Comparison of ENCODE assay signal across 14 cellular contexts in the genomic region with DNA sequence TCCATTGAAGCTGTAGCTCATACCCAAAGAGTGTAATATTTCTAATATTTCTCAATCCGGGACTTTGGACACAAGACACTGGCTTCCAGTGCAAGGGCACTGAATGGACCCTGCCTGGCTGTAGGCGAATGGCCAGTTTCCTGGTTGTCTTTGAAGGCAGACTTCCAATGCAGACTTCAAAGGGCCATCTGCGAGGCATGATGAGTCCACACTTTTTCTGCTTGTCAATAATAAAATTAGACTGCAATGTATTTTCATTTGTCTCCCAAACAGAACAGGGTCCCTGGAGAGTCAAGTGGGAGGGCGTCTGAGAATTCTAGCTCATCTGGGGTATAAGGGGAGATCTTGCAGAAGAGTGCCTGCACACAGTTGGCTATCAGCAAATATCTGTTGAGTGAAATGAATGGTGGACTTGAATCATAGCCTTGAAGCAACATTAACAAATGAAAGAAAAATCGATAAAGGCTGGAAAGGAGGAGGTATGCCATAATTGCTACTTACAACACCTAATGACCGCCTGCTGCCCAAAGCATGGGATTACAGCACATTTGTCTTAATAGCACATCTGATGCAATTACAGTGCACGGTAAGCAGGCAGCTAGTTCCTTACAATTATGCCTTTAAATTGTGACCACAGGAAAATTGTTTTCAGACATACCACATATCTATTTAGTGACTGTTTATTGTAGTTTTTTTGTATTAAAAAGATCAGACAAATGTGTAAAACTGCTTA.
DNase-seq lines count a peak whose midpoint lies in the region; ATAC-seq and TF ChIP-seq lines count a peak whose summit lies in the region.
"Had no signal": no experiment of that assay in that cellular context is flagged by ENCODE, and none has a peak within 500 bp of the region (broad histone marks: within the 10 kb centered on the region; RNA-seq: fewer than 3 reads in every experiment).

No MANE protein-coding gene starts in this region.

- H3K9me3 ChIP-seq in BE2C (no peaks in the 10 kb centered on the region; the same call in 1 of the 2 replicates), HAP-1 (no peaks in the 10 kb centered on the region; the same call in 1 of the 2 replicates), PC-3 (ENCODE audit: low read length) (no peaks in the 10 kb centered on the region)
- H3K9me3 ChIP-seq: prostate gland had no signal

- DNase-seq in BE2C (peak; percentile 83), HAP-1 (ENCODE audit: low spot score in 2 of 2) (peak; percentile 44 to 64), PC-3 (peak; percentile 6), foreskin fibroblast (peak; percentile 69 to 80), Right ventricle myocardium inferior (ENCODE audit: missing footprints) (no peak), cerebellum (ENCODE audit: low spot score) (no peak), SW480 (ENCODE audit: low spot score) (no peak), iPS-NIHi7 (ENCODE audit: extremely low spot score) (no peak)
- DNase-seq: activated gamma-delta T cell treated with Interleukin-2 at 50 U/mL for 16 hours; CD4-positive, CD25-positive, alpha-beta regulatory T cell; Kasumi-1; naive B cell; stomach had no signal

- TF ChIP-seq CTCF in BE2C (IDR thresholded peaks at IDR 0.05; ENCODE audit: low read depth, low read length): peak; percentile 34
- no peak for TF ChIP-seq CTCF in PC-3 (conservative IDR thresholded peaks at IDR 0.05; ENCODE audit: low read depth, low read length)
- TF ChIP-seq CTCF in foreskin fibroblast (IDR thresholded peaks at IDR 0.05; ENCODE audit: low read depth, low read length): no peak

- 0 out of 2 replicates have a peak overlapping the region, but pooled peaks have one; percentile 36 for H3K9ac ChIP-seq in PC-3 (ENCODE audit: low read length)

- H3K4me3 ChIP-seq in BE2C (ENCODE audit: low read depth, low read length) (peak overlapping the region; percentile 6), HAP-1 (no peak overlapping the region), PC-3 (ENCODE audit: low read length) (no peak overlapping the region), foreskin fibroblast (ENCODE audit: low read depth in 1 of 2, low read length in 2 of 2) (no peak overlapping the region)
- H3K4me3 ChIP-seq: prostate gland, stomach had no signal

- no TSS peak for BruUV-seq in PC-3 (replicated peaks; lab: Mats Ljungman, UMichigan)

- H3K4me2 ChIP-seq in PC-3 (ENCODE audit: low read length): no peak overlapping the region

- H3K27ac ChIP-seq in PC-3 (ENCODE audit: low read length): peak overlapping the region; percentile 84
- H3K27ac ChIP-seq: prostate gland, stomach had no signal

- intact Hi-C loops in PC-3 (cut with micrococcal nuclease): loop anchor here (1.0 kb wide), 1 partner anchor 18 kb away; no protein-coding TSS in a partner anchor
- intact Hi-C loops in Right ventricle myocardium inferior (cut with DNase I): no loop called here

- H3K36me3 ChIP-seq in BE2C (peaks cover 35% of the 10 kb centered on the region), HAP-1 (replicated peaks) (no peaks in the 10 kb centered on the region), PC-3 (ENCODE audit: low read depth, low read length) (peaks cover 12% of the 10 kb centered on the region; the same call in 1 of the 2 replicates)
- H3K36me3 ChIP-seq: prostate gland had no signal

- in situ Hi-C loops in HAP-1 (cut with MboI; ENCODE audit: low sequenced_read_pairs): no loop called here

- no peaks in the 10 kb centered on the region for H3K79me2 ChIP-seq in PC-3 (ENCODE audit: low read length)

- H3F3A ChIP-seq in PC-3 (ENCODE audit: low read length, unreplicated experiment): peaks cover 16% of the 10 kb centered on the region

- CTCF ChIA-PET in PC-3 (lab: Charles Lee): interaction anchor here (0.5 kb wide), 1 partner anchor 21 kb away, joined by 4 read pairs; no protein-coding TSS in a partner anchor

- H3K27me3 ChIP-seq in BE2C (no peaks in the 10 kb centered on the region), HAP-1 (ENCODE audit: low read depth) (no peaks in the 10 kb centered on the region), PC-3 (ENCODE audit: low read length) (no peaks in the 10 kb centered on the region)
- H3K27me3 ChIP-seq: stomach had no signal

- H2AFZ ChIP-seq in PC-3 (ENCODE audit: low read length): no peak overlapping the region

- no peaks in the 10 kb centered on the region for H3K9me2 ChIP-seq in PC-3 (replicated peaks; ENCODE audit: low read length)

- POLR2A ChIA-PET in PC-3 (lab: Charles Lee; ENCODE audit: unreplicated experiment): no interaction called here

- ATAC-seq in PC-3 (no peak), Right ventricle myocardium inferior (no peak)

- H4K20me1 ChIP-seq in PC-3 (ENCODE audit: low read length): no peaks in the 10 kb centered on the region

- H3K4me1 ChIP-seq in BE2C (peaks cover 33% of the 10 kb centered on the region), HAP-1 (peaks cover 8% of the 10 kb centered on the region; the same call in 1 of the 2 replicates), PC-3 (ENCODE audit: insufficient read depth, low read length) (peaks cover 25% of the 10 kb centered on the region)
- H3K4me1 ChIP-seq: prostate gland had no signal

Comparison
In these comparisons a context has a peak if more than half of its experiments do, and no peak if none do; other contexts are left out.
1. DNase-seq: peak in BE2C (single experiment), HAP-1 (2 of 2), PC-3 (single experiment) and foreskin fibroblast (2 of 2); none in Right ventricle myocardium inferior (single experiment), cerebellum (single experiment), SW480 (single experiment) and iPS-NIHi7 (single experiment).